ENCODE assay signal across 21 cellular contexts in genomic region chr14:34680806-34681479, GRCh38.
"Had no signal": no experiment of that assay in that cellular context is flagged by ENCODE, and none has a peak within 500 bp of the region (broad histone marks: within the 10 kb centered on the region; RNA-seq: fewer than 3 reads in every experiment).

No MANE protein-coding gene starts in this region.

- H3K4me1 Mint-ChIP-seq: memory B cell had no signal

- H3K36me3 Mint-ChIP-seq: memory B cell; naive thymus-derived CD4-positive, alpha-beta T cell had no signal

- DNase-seq: activated CD4-positive, alpha-beta memory T cell treated with anti-CD3 and anti-CD28 coated beads, Interleukin-2, amount 10 ng/mL, durations not matched to agents 7 days and 5 days; activated CD4-positive, alpha-beta T cell treated with anti-CD3 and anti-CD28 coated beads for 48 hours; activated CD4-positive, CD25-positive, alpha-beta regulatory T cell; activated naive CD4-positive, alpha-beta T cell treated with anti-CD3 and anti-CD28 coated beads for 36 hours; activated naive CD8-positive, alpha-beta T cell treated with anti-CD3 and anti-CD28 coated beads, Interleukin-2, amount 50 U/mL, for 24 hours; activated T-cell treated with anti-CD3 and anti-CD28 coated beads, Interleukin-2, amount 50 U/mL, for 4 hours; aorta; heart right ventricle; left ventricle myocardium superior; mucosa of descending colon; naive thymus-derived CD4-positive, alpha-beta T cell; pancreas; stimulated activated CD4-positive, alpha-beta T cell treated with anti-CD3 and anti-CD28 coated beads, Interleukin-12 subunit alpha, Interleukin-12 subunit beta, amount 100 ng/mL, for 4 hours; stimulated activated CD4-positive, alpha-beta T cell treated with anti-CD3 and anti-CD28 coated beads, Interleukin-2, amount 100 ng/mL, for 24 hours; T-helper 1 cell; T1000; transverse colon; uterus had no signal

- H3K27me3 Mint-ChIP-seq: activated naive CD8-positive, alpha-beta T cell treated with anti-CD3 and anti-CD28 coated beads, Interleukin-2, amount 50 U/mL, for 24 hours; stimulated activated naive CD8-positive, alpha-beta T cell treated with anti-CD3 and anti-CD28 coated beads, Interleukin-15, Interleukin-2, amounts not matched to agents 100 ng/mL and 50 ng/mL, for 24 hours had no signal

- H3K9me3 Mint-ChIP-seq: activated CD4-positive, alpha-beta memory T cell treated with anti-CD3 and anti-CD28 coated beads, Interleukin-2, amount 10 ng/mL, durations not matched to agents 7 days and 5 days; activated naive CD4-positive, alpha-beta T cell treated with anti-CD3 and anti-CD28 coated beads for 36 hours; activated naive CD8-positive, alpha-beta T cell treated with anti-CD3 and anti-CD28 coated beads, Interleukin-2, amount 50 U/mL, for 24 hours; activated T-cell treated with anti-CD3 and anti-CD28 coated beads, Interleukin-2, amount 50 U/mL, for 4 hours; memory B cell; naive thymus-derived CD4-positive, alpha-beta T cell; stimulated activated naive CD8-positive, alpha-beta T cell treated with anti-CD3 and anti-CD28 coated beads, Interleukin-15, Interleukin-2, amounts not matched to agents 100 ng/mL and 50 ng/mL, for 24 hours had no signal

- ATAC-seq: activated naive CD8-positive, alpha-beta T cell treated with anti-CD3 and anti-CD28 coated beads, Interleukin-2, amount 50 U/mL, for 24 hours; activated T-cell treated with anti-CD3 and anti-CD28 coated beads, Interleukin-2, amount 50 U/mL, for 4 hours; gastroesophageal sphincter; left ventricle myocardium superior; mucosa of descending colon; naive thymus-derived CD4-positive, alpha-beta T cell; pancreas had no signal

- H3K27ac Mint-ChIP-seq: activated CD4-positive, alpha-beta memory T cell treated with anti-CD3 and anti-CD28 coated beads, Interleukin-2, amount 10 ng/mL, durations not matched to agents 7 days and 5 days; activated naive CD4-positive, alpha-beta T cell treated with anti-CD3 and anti-CD28 coated beads for 36 hours; activated naive CD8-positive, alpha-beta T cell treated with anti-CD3 and anti-CD28 coated beads, Interleukin-2, amount 50 U/mL, for 24 hours; memory B cell; stimulated activated naive CD8-positive, alpha-beta T cell treated with anti-CD3 and anti-CD28 coated beads, Interleukin-15, Interleukin-2, amounts not matched to agents 100 ng/mL and 50 ng/mL, for 24 hours had no signal

- H3K4me3 Mint-ChIP-seq: activated CD4-positive, alpha-beta memory T cell treated with anti-CD3 and anti-CD28 coated beads, Interleukin-2, amount 10 ng/mL, durations not matched to agents 7 days and 5 days; activated naive CD4-positive, alpha-beta T cell treated with anti-CD3 and anti-CD28 coated beads for 36 hours; activated naive CD8-positive, alpha-beta T cell treated with anti-CD3 and anti-CD28 coated beads, Interleukin-2, amount 50 U/mL, for 24 hours; activated T-cell treated with anti-CD3 and anti-CD28 coated beads, Interleukin-2, amount 50 U/mL, for 4 hours; memory B cell; naive thymus-derived CD4-positive, alpha-beta T cell; stimulated activated naive CD8-positive, alpha-beta T cell treated with anti-CD3 and anti-CD28 coated beads, Interleukin-15, Interleukin-2, amounts not matched to agents 100 ng/mL and 50 ng/mL, for 24 hours had no signal
